In the genomic region with DNA sequence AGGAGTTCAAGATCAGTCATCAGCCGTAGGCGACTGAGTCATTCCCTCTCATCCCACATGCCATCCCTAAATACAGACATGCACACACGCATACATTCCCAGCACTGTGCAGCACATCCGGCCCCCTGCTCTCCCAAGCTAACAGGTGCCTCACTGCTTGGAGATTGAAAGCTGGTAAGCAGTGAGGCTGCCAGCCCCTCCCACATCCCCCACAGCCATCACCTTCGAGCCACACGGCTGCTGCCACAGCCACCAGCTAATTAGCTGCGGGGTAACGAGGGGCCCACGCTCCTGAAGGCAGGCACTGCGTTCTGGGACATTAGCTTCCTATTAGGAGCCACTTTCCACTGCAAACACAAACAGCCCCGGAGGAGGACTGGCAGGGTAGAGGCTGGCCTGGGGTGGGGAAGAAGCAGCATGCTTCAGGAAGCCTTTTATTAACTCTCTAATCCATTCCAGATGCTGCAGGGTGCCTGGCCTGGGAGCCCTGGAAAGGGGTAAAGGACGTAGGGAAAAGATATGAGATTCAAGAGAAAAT, we compare ENCODE assay signal across 17 cellular contexts.
A peak's percentile ranks its signal among the peaks of the same experiment; 100 is the strongest.
DNase-seq lines count a peak whose midpoint lies in the region; ATAC-seq, FAIRE-seq and TF ChIP-seq lines count a peak whose summit lies in the region.
"Had no signal": no experiment of that assay in that cellular context is flagged by ENCODE, and none has a peak within 500 bp of the region (broad histone marks: within the 10 kb centered on the region; RNA-seq: fewer than 3 reads in every experiment).

No MANE protein-coding gene starts in this region.

- H3K36me3 ChIP-seq in neural cell (ENCODE audit: insufficient read depth, low read length) (no peaks in the 10 kb centered on the region), H7 (replicated peaks; ENCODE audit: control insufficient read depth, insufficient read depth, low read length) (no peaks in the 10 kb centered on the region)
- H3K36me3 ChIP-seq: transverse colon had no signal

- no peak for TF ChIP-seq EP300 in neural cell (conservative IDR thresholded peaks at IDR 0.05; ENCODE audit: poor library complexity, severe bottlenecking)

- TF ChIP-seq CTCF in HFFc6 (IDR thresholded peaks at IDR 0.05) (no peak), neural cell (IDR thresholded peaks at IDR 0.05; ENCODE audit: poor library complexity, severe bottlenecking) (no peak), progenitor cell of endocrine pancreas (IDR thresholded peaks at IDR 0.05; ENCODE audit: unreplicated experiment) (no peak)

- H3K27me3 ChIP-seq in neural cell (ENCODE audit: insufficient read depth, low read depth, low read length) (peaks cover 3% of the 10 kb centered on the region), H7 (ENCODE audit: control insufficient read depth, insufficient read depth, low read length) (no peaks in the 10 kb centered on the region; the same call in 1 of the 2 replicates)
- H3K27me3 ChIP-seq: transverse colon had no signal

- no peak for TF ChIP-seq RAD21 in neural cell (conservative IDR thresholded peaks at IDR 0.05)

- H3K9me3 Mint-ChIP-seq in HFFc6 (peaks cover 76% of the 10 kb centered on the region), progenitor cell of endocrine pancreas (ENCODE audit: low read depth) (no peaks in the 10 kb centered on the region)
- H3K9me3 Mint-ChIP-seq: stimulated activated naive B cell treated with anti-CD40 and anti-IgM and Interleukin-4, amounts not matched to agents 10 μg/mL and 1 μg/mL and 100 μg/mL, for 72 hours had no signal

- no peaks in the 10 kb centered on the region for H3K4me1 Mint-ChIP-seq in HFFc6 (ENCODE audit: low read depth)
- H3K4me1 Mint-ChIP-seq in progenitor cell of endocrine pancreas (ENCODE audit: low read depth), result peaks cover 5% of the 10 kb centered on the region
- H3K4me1 Mint-ChIP-seq: immature natural killer cell; stimulated activated naive B cell treated with anti-CD40 and anti-IgM and Interleukin-4, amounts not matched to agents 10 μg/mL and 1 μg/mL and 100 μg/mL, for 72 hours had no signal

- no peaks in the 10 kb centered on the region for H4K20me1 ChIP-seq in neural cell (ENCODE audit: insufficient read depth)

- H3K4me2 ChIP-seq in neural cell (ENCODE audit: low read length), result peak overlapping the region; percentile 35

- no peak for FAIRE-seq in urothelium cell line (lab: Jason Lieb, UNC)

- no peaks in the 10 kb centered on the region for H3K79me2 ChIP-seq in neural cell (replicated peaks; ENCODE audit: insufficient read depth, low read length)

- no peaks in the 10 kb centered on the region for H3F3A ChIP-seq in neural cell (ENCODE audit: insufficient read depth, low read length, poor library complexity, severe bottlenecking)

- peak; percentile 77 for DNase-seq in EH (ENCODE audit: low read depth)
- DNase-seq in HFFc6, result peak; percentile 4
- no peak for DNase-seq in urothelium cell line (ENCODE audit: low spot score)
- DNase-seq in H7, result no peak
- DNase-seq in progenitor cell of endocrine pancreas (ENCODE audit: low spot score, unreplicated experiment), result no peak
- DNase-seq: glutamatergic neuron; immature natural killer cell; mammary epithelial cell; MM.1S; naive thymus-derived CD8-positive, alpha-beta T cell; NCI-H2029; NK-92 treated with Interleukin-12 subunit alpha and Interleukin-12 subunit beta, amount 100 ng/mL, for 24 hours; SHP77; stimulated activated naive B cell treated with anti-CD40 and anti-IgM and Interleukin-4, amounts not matched to agents 10 μg/mL and 1 μg/mL and 100 μg/mL, for 72 hours; transverse colon had no signal

- ATAC-seq in SK-N-SH treated with all-trans-retinoic acid at 6 μM for 48 hours, result peak; percentile 61
- ATAC-seq: naive thymus-derived CD8-positive, alpha-beta T cell; stimulated activated naive B cell treated with anti-CD40 and anti-IgM and Interleukin-4, amounts not matched to agents 10 μg/mL and 1 μg/mL and 100 μg/mL, for 72 hours had no signal

- H3K27me3 Mint-ChIP-seq in HFFc6 (ENCODE audit: insufficient read depth), result no peaks in the 10 kb centered on the region; the same call in 1 of the 2 replicates
- peaks cover 10% of the 10 kb centered on the region for H3K27me3 Mint-ChIP-seq in progenitor cell of endocrine pancreas

- no peak overlapping the region for H3K27ac Mint-ChIP-seq in HFFc6
- H3K27ac Mint-ChIP-seq in progenitor cell of endocrine pancreas, result no peak overlapping the region
- H3K27ac Mint-ChIP-seq: naive thymus-derived CD8-positive, alpha-beta T cell; stimulated activated naive B cell treated with anti-CD40 and anti-IgM and Interleukin-4, amounts not matched to agents 10 μg/mL and 1 μg/mL and 100 μg/mL, for 72 hours had no signal

- no peak overlapping the region for H2AFZ ChIP-seq in neural cell (ENCODE audit: low read depth, low read length)

- no peaks in the 10 kb centered on the region for H3K9me3 ChIP-seq in neural cell (ENCODE audit: low read length)
- H3K9me3 ChIP-seq: transverse colon had no signal

- H3K9ac ChIP-seq in neural cell (ENCODE audit: low read length), result peak overlapping the region; percentile 22

- no peak overlapping the region for H3K27ac ChIP-seq in neural cell (ENCODE audit: low read length)
- H3K27ac ChIP-seq: transverse colon had no signal

- H3K4me3 Mint-ChIP-seq in HFFc6 (no peak overlapping the region), progenitor cell of endocrine pancreas (ENCODE audit: low read depth) (no peak overlapping the region)
- H3K4me3 Mint-ChIP-seq: immature natural killer cell; naive thymus-derived CD8-positive, alpha-beta T cell; stimulated activated naive B cell treated with anti-CD40 and anti-IgM and Interleukin-4, amounts not matched to agents 10 μg/mL and 1 μg/mL and 100 μg/mL, for 72 hours had no signal

- H3K36me3 Mint-ChIP-seq in HFFc6 (ENCODE audit: low read depth), result no peaks in the 10 kb centered on the region
- H3K36me3 Mint-ChIP-seq in progenitor cell of endocrine pancreas (ENCODE audit: insufficient read depth), result no peaks in the 10 kb centered on the region
- H3K36me3 Mint-ChIP-seq: immature natural killer cell; stimulated activated naive B cell treated with anti-CD40 and anti-IgM and Interleukin-4, amounts not matched to agents 10 μg/mL and 1 μg/mL and 100 μg/mL, for 72 hours had no signal

- H3K4me3 ChIP-seq in neural cell (ENCODE audit: low read length) (peak overlapping the region; percentile 34), H7 (ENCODE audit: insufficient read depth, low read depth, low read length) (no peak overlapping the region)
- H3K4me3 ChIP-seq: transverse colon had no signal

- no peaks in the 10 kb centered on the region for H3K9me2 ChIP-seq in neural cell (ENCODE audit: insufficient read depth, low read length)

TF ChIP-seq in SK-N-SH treated with all-trans-retinoic acid at 6 μM for 48 hours, 23 proteins besides CTCF, POLR2A, EP300 and RAD21:
- TF ChIP-seq TCF4 (CRISPR knock-in tag; IDR thresholded peaks at IDR 0.05; ENCODE audit: borderline replicate concordance), result peak; percentile 94
- TF ChIP-seq, protein P1, sequence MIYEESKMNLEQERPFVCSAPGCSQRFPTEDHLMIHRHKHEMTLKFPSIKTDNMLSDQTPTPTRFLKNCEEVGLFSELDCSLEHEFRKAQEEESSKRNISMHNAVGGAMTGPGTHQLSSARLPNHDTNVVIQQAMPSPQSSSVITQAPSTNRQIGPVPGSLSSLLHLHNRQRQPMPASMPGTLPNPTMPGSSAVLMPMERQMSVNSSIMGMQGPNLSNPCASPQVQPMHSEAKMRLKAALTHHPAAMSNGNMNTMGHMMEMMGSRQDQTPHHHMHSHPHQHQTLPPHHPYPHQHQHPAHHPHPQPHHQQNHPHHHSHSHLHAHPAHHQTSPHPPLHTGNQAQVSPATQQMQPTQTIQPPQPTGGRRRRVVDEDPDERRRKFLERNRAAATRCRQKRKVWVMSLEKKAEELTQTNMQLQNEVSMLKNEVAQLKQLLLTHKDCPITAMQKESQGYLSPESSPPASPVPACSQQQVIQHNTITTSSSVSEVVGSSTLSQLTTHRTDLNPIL (CRISPR knock-in tag; IDR thresholded peaks at IDR 0.05; ENCODE audit: low read depth), result no peak

TF ChIP-seq in neural cell, 6 proteins besides CTCF, POLR2A, EP300 and RAD21:
- TF ChIP-seq, protein P2, sequence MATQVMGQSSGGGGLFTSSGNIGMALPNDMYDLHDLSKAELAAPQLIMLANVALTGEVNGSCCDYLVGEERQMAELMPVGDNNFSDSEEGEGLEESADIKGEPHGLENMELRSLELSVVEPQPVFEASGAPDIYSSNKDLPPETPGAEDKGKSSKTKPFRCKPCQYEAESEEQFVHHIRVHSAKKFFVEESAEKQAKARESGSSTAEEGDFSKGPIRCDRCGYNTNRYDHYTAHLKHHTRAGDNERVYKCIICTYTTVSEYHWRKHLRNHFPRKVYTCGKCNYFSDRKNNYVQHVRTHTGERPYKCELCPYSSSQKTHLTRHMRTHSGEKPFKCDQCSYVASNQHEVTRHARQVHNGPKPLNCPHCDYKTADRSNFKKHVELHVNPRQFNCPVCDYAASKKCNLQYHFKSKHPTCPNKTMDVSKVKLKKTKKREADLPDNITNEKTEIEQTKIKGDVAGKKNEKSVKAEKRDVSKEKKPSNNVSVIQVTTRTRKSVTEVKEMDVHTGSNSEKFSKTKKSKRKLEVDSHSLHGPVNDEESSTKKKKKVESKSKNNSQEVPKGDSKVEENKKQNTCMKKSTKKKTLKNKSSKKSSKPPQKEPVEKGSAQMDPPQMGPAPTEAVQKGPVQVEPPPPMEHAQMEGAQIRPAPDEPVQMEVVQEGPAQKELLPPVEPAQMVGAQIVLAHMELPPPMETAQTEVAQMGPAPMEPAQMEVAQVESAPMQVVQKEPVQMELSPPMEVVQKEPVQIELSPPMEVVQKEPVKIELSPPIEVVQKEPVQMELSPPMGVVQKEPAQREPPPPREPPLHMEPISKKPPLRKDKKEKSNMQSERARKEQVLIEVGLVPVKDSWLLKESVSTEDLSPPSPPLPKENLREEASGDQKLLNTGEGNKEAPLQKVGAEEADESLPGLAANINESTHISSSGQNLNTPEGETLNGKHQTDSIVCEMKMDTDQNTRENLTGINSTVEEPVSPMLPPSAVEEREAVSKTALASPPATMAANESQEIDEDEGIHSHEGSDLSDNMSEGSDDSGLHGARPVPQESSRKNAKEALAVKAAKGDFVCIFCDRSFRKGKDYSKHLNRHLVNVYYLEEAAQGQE (IDR thresholded peaks at IDR 0.05; ENCODE audit: borderline replicate concordance), result no peak

Comparison
In these comparisons a context has a peak if more than half of its experiments do, and no peak if none do; other contexts are left out.
1. DNase-seq: peak in EH (single experiment) and HFFc6 (single experiment); none in urothelium cell line (single experiment), H7 (single experiment) and progenitor cell of endocrine pancreas (single experiment).